Comparison of ENCODE assay signal across 35 cellular contexts in the genomic region with DNA sequence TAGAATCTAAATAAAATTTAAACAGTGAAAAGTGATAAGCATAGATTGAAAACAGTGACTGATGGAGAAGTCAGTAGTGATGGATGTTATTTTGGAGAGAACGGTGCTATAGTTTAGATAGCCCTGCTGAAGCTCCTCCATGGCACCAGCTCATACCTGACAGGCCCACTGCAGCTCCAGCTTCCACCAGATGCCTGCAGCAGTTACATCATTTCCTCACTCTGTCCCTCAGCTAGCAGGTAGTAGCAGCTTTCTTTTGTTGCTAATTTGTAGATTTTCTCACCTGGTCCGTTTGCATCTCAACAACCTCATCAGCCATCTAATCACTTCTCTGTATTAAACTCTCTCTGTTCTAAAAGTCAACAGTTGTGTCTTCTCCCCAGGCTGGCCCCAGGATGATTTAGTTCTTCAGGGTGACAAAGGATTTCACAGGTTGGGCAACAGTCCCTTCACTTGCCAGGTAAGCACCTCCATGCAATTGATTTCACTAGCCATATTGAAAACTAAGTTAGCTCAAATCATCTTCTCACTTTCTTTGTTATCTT.
"Had no signal": no experiment of that assay in that cellular context is flagged by ENCODE, and none has a peak within 500 bp of the region (broad histone marks: within the 10 kb centered on the region; RNA-seq: fewer than 3 reads in every experiment).

No MANE protein-coding gene starts in this region.

- H3K36me3 ChIP-seq: brain microvascular endothelial cell, MG63 had no signal

- H3K4me3 Mint-ChIP-seq: activated CD4-positive, alpha-beta T cell treated with anti-CD3 and anti-CD28 coated beads, Interleukin-2, amount 10 ng/mL, durations not matched to agents 24 days and 14 days; activated CD8-positive, alpha-beta T cell treated with anti-CD3 and anti-CD28 coated beads for 36 hours; activated naive CD8-positive, alpha-beta T cell treated with anti-CD3 and anti-CD28 coated beads for 36 hours; activated T-cell treated with anti-CD3 and anti-CD28 coated beads, Interleukin-2, amount 50 U/mL, for 72 hours; activated T-helper 17 cell treated with anti-CD3 and anti-CD28 coated beads, Interleukin-2, amount 50 U/mL, for 72 hours had no signal

- H3K4me1 Mint-ChIP-seq: activated CD4-positive, alpha-beta T cell treated with anti-CD3 and anti-CD28 coated beads, Interleukin-2, amount 10 ng/mL, durations not matched to agents 24 days and 14 days; activated naive CD8-positive, alpha-beta T cell treated with anti-CD3 and anti-CD28 coated beads for 36 hours; activated T-helper 17 cell treated with anti-CD3 and anti-CD28 coated beads, Interleukin-2, amount 50 U/mL, for 72 hours had no signal

- H3K9me3 Mint-ChIP-seq: activated CD4-positive, alpha-beta T cell treated with anti-CD3 and anti-CD28 coated beads, Interleukin-2, amount 10 ng/mL, durations not matched to agents 24 days and 14 days; activated CD8-positive, alpha-beta T cell treated with anti-CD3 and anti-CD28 coated beads for 36 hours; activated naive CD8-positive, alpha-beta T cell treated with anti-CD3 and anti-CD28 coated beads for 36 hours; activated T-helper 17 cell treated with anti-CD3 and anti-CD28 coated beads, Interleukin-2, amount 50 U/mL, for 72 hours had no signal

- H3K36me3 Mint-ChIP-seq: activated naive CD8-positive, alpha-beta T cell treated with anti-CD3 and anti-CD28 coated beads for 36 hours had no signal

- DNase-seq: activated CD4-positive, alpha-beta T cell treated with anti-CD3 and anti-CD28 coated beads, Interleukin-2, amount 10 ng/mL, durations not matched to agents 24 days and 14 days; activated CD4-positive, alpha-beta T cell treated with anti-CD3 and anti-CD28 coated beads, Interleukin-2, amount 50 U/mL, for 4 hours; activated CD4-positive, CD25-positive, alpha-beta regulatory T cell; activated CD8-positive, alpha-beta T cell treated with anti-CD3 and anti-CD28 coated beads for 36 hours; activated effector memory CD4-positive, alpha-beta T cell treated with anti-CD3 and anti-CD28 coated beads, Interleukin-2, amount 50 U/mL, for 16 hours; activated naive CD4-positive, alpha-beta T cell; activated naive CD4-positive, alpha-beta T cell treated with anti-CD3 and anti-CD28 coated beads, Interleukin-2, amount 50 U/mL, for 16 hours; activated naive CD8-positive, alpha-beta T cell treated with anti-CD3 and anti-CD28 coated beads for 36 hours; activated T-cell treated with anti-CD3 and anti-CD28 coated beads, Interleukin-2, amount 50 U/mL, for 1 hour; activated T-cell treated with anti-CD3 and anti-CD28 coated beads, Interleukin-2, amount 50 U/mL, for 72 hours; amniotic stem cell; aorta; central memory CD4-positive, alpha-beta T cell; KG1; NCI-H1048; NCI-H1105 treated with DMSO at 0.1 percent for 48 hours; NCI-H146; NCI-H187; NCI-H2029 treated with DMSO at 0.1 percent for 48 hours; NCI-H345; NCI-H526 treated with DMSO at 0.1 percent for 48 hours; NCI-H82; NK-92 treated with Interleukin-12 subunit alpha and Interleukin-12 subunit beta, amount 100 ng/mL, for 24 hours; PC-9; SIG-M5; SW 1271; T-helper 1 cell; T-helper 2 cell; T-helper 9 cell had no signal

- H3K27ac Mint-ChIP-seq: activated CD4-positive, alpha-beta T cell treated with anti-CD3 and anti-CD28 coated beads, Interleukin-2, amount 10 ng/mL, durations not matched to agents 24 days and 14 days; activated CD8-positive, alpha-beta T cell treated with anti-CD3 and anti-CD28 coated beads for 36 hours; activated naive CD8-positive, alpha-beta T cell treated with anti-CD3 and anti-CD28 coated beads for 36 hours; activated T-cell treated with anti-CD3 and anti-CD28 coated beads, Interleukin-2, amount 50 U/mL, for 72 hours; activated T-helper 17 cell treated with anti-CD3 and anti-CD28 coated beads, Interleukin-2, amount 50 U/mL, for 72 hours had no signal

- H3K4me3 ChIP-seq: MG63, PC-9 had no signal

- H3K27ac ChIP-seq: brain microvascular endothelial cell, PC-9, RWPE1, VCaP had no signal

- H3K27me3 Mint-ChIP-seq: activated CD8-positive, alpha-beta T cell treated with anti-CD3 and anti-CD28 coated beads for 36 hours had no signal

- H3K27me3 ChIP-seq: brain microvascular endothelial cell, MG63 had no signal

- ATAC-seq: activated CD8-positive, alpha-beta T cell treated with anti-CD3 and anti-CD28 coated beads for 36 hours; activated T-cell treated with anti-CD3 and anti-CD28 coated beads, Interleukin-2, amount 50 U/mL, for 72 hours; activated T-helper 17 cell treated with anti-CD3 and anti-CD28 coated beads, Interleukin-2, amount 50 U/mL, for 72 hours; Right ventricle myocardium inferior had no signal

- H3K9me3 ChIP-seq: MG63 had no signal
